Comparison of ENCODE assay signal across 2 cellular contexts in genomic region chr20:31823360-31824124, GRCh38.
TF ChIP-seq lines count a peak whose summit lies in the region.

No MANE protein-coding gene starts in this region.

TF ChIP-seq in GM23338, 12 proteins besides CTCF, POLR2A, EP300 and RAD21:
- TF ChIP-seq POLR2AphosphoS5 (IDR thresholded peaks at IDR 0.05; ENCODE audit: low read depth) = no peak
- no peak for TF ChIP-seq STAT1 (IDR thresholded peaks at IDR 0.05; ENCODE audit: unreplicated experiment)
- TF ChIP-seq EZH2 (IDR thresholded peaks at IDR 0.05; ENCODE audit: low read depth, unreplicated experiment) = no peak
- no peak for TF ChIP-seq JUNB (IDR thresholded peaks at IDR 0.05; ENCODE audit: unreplicated experiment)
- TF ChIP-seq REST (IDR thresholded peaks at IDR 0.05; ENCODE audit: unreplicated experiment) = no peak
- TF ChIP-seq ZNF114 (CRISPR knock-in tag; IDR thresholded peaks at IDR 0.05) = no peak
- no peak for TF ChIP-seq ETS1 (IDR thresholded peaks at IDR 0.05)
- no peak for TF ChIP-seq EZH2phosphoT487 (IDR thresholded peaks at IDR 0.05; ENCODE audit: unreplicated experiment)
- no peak for TF ChIP-seq ZNF462 (CRISPR knock-in tag; IDR thresholded peaks at IDR 0.05)
- TF ChIP-seq ZNF331 (CRISPR knock-in tag; IDR thresholded peaks at IDR 0.05; ENCODE audit: low read depth) = no peak
- TF ChIP-seq CREB1 (CRISPR knock-in tag; IDR thresholded peaks at IDR 0.05; ENCODE audit: low read depth) = no peak
- TF ChIP-seq NANOG (IDR thresholded peaks at IDR 0.05; ENCODE audit: borderline replicate concordance) = no peak

TF ChIP-seq in HepG2, 621 proteins besides CTCF, POLR2A, EP300 and RAD21:
- no peak for TF ChIP-seq ZNF430 (CRISPR knock-in tag; IDR thresholded peaks at IDR 0.05)
- no peak for TF ChIP-seq ZNF160 (CRISPR knock-in tag; IDR thresholded peaks at IDR 0.05)
- TF ChIP-seq, protein P1, sequence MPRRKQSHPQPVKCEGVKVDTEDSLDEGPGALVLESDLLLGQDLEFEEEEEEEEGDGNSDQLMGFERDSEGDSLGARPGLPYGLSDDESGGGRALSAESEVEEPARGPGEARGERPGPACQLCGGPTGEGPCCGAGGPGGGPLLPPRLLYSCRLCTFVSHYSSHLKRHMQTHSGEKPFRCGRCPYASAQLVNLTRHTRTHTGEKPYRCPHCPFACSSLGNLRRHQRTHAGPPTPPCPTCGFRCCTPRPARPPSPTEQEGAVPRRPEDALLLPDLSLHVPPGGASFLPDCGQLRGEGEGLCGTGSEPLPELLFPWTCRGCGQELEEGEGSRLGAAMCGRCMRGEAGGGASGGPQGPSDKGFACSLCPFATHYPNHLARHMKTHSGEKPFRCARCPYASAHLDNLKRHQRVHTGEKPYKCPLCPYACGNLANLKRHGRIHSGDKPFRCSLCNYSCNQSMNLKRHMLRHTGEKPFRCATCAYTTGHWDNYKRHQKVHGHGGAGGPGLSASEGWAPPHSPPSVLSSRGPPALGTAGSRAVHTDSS (CRISPR knock-in tag; conservative IDR thresholded peaks at IDR 0.05) = no peak
- 0 out of 2 replicates have a peak, but pooled peaks have one; percentile 15 for TF ChIP-seq ZNF782 (CRISPR knock-in tag; IDR thresholded peaks at IDR 0.05; ENCODE audit: borderline replicate concordance)
- 0 out of 2 replicates have a peak, but pooled peaks have one; percentile 15 for TF ChIP-seq ZNF225 (CRISPR knock-in tag; IDR thresholded peaks at IDR 0.05)
- 0 out of 2 replicates have a peak, but pooled peaks have one; percentile 40 for TF ChIP-seq NFIB (CRISPR knock-in tag; IDR thresholded peaks at IDR 0.05; ENCODE audit: borderline replicate concordance)
- TF ChIP-seq, protein P2, sequence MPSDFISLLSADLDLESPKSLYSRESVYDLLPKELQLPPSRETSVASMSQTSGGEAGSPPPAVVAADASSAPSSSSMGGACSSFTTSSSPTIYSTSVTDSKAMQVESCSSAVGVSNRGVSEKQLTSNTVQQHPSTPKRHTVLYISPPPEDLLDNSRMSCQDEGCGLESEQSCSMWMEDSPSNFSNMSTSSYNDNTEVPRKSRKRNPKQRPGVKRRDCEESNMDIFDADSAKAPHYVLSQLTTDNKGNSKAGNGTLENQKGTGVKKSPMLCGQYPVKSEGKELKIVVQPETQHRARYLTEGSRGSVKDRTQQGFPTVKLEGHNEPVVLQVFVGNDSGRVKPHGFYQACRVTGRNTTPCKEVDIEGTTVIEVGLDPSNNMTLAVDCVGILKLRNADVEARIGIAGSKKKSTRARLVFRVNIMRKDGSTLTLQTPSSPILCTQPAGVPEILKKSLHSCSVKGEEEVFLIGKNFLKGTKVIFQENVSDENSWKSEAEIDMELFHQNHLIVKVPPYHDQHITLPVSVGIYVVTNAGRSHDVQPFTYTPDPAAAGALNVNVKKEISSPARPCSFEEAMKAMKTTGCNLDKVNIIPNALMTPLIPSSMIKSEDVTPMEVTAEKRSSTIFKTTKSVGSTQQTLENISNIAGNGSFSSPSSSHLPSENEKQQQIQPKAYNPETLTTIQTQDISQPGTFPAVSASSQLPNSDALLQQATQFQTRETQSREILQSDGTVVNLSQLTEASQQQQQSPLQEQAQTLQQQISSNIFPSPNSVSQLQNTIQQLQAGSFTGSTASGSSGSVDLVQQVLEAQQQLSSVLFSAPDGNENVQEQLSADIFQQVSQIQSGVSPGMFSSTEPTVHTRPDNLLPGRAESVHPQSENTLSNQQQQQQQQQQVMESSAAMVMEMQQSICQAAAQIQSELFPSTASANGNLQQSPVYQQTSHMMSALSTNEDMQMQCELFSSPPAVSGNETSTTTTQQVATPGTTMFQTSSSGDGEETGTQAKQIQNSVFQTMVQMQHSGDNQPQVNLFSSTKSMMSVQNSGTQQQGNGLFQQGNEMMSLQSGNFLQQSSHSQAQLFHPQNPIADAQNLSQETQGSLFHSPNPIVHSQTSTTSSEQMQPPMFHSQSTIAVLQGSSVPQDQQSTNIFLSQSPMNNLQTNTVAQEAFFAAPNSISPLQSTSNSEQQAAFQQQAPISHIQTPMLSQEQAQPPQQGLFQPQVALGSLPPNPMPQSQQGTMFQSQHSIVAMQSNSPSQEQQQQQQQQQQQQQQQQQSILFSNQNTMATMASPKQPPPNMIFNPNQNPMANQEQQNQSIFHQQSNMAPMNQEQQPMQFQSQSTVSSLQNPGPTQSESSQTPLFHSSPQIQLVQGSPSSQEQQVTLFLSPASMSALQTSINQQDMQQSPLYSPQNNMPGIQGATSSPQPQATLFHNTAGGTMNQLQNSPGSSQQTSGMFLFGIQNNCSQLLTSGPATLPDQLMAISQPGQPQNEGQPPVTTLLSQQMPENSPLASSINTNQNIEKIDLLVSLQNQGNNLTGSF (CRISPR knock-in tag; IDR thresholded peaks at IDR 0.05) = no peak
- no peak for TF ChIP-seq STAT6 (CRISPR knock-in tag; IDR thresholded peaks at IDR 0.05; ENCODE audit: borderline replicate concordance)
- no peak for TF ChIP-seq ZFY (CRISPR knock-in tag; IDR thresholded peaks at IDR 0.05)
- 0 out of 2 replicates have a peak, but pooled peaks have one; percentile 0 for TF ChIP-seq ZNF598 (CRISPR knock-in tag; IDR thresholded peaks at IDR 0.05; ENCODE audit: borderline replicate concordance)
- 0 out of 2 replicates have a peak, but pooled peaks have one; percentile 2 for TF ChIP-seq ZNF776 (CRISPR knock-in tag; IDR thresholded peaks at IDR 0.05)
- TF ChIP-seq ZNF263 (CRISPR knock-in tag; IDR thresholded peaks at IDR 0.05) = peak; percentile 86
- no peak for TF ChIP-seq TSC22D2 (CRISPR knock-in tag; IDR thresholded peaks at IDR 0.05; ENCODE audit: borderline replicate concordance)
